2 cellular contexts compared by ENCODE assay signal in the genomic region with DNA sequence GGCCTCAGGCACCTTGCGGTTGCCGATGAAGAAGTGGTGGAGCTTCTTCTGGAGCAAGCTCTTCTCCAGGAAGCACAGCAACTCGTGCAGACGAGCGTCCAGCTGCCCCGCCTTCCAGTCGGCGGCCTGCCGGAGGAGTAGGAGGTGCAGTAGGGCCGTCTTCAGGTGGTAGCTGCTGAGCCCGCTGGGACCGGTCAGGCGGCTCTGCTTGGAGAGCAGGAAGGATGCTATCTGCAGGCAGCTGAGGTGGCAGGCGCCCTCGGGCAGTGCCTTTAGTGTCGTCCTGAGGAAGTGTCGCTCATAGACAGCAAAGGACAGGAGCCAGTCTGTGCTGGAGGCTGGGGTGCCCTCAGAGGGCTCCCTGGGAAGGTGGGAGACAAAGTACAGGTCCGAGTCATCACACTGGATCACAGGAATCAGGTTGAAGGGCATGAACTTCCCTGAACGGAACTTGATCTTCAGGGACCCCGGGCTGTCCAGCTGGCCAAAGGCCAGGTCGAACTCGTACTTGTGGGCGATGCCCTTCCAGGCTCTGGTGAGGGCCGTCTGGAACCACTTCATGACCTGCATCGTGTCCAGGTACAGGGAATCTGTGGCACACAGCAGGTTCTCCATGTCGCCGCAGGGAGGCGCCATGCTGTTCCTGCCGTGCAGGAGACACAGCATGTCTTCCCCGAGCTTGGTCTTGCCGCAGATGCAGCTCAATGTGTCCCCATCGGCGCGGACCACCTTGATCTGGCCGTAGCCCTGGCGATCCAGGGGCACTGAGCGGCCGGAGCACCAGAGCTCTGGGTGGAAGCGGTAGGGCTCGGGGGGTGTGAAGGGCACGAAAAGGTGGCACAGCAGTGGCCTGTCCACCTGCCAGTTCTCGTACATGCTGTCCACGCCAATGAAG.
TF ChIP-seq lines count a peak whose summit lies in the region.

No MANE protein-coding gene starts in this region.

TF ChIP-seq in GM23338, 12 proteins besides CTCF, POLR2A, EP300 and RAD21 (continues in another document):
- TF ChIP-seq, protein P1, sequence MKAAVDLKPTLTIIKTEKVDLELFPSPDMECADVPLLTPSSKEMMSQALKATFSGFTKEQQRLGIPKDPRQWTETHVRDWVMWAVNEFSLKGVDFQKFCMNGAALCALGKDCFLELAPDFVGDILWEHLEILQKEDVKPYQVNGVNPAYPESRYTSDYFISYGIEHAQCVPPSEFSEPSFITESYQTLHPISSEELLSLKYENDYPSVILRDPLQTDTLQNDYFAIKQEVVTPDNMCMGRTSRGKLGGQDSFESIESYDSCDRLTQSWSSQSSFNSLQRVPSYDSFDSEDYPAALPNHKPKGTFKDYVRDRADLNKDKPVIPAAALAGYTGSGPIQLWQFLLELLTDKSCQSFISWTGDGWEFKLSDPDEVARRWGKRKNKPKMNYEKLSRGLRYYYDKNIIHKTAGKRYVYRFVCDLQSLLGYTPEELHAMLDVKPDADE (IDR thresholded peaks at IDR 0.05): no peak
- TF ChIP-seq EZH2phosphoT487 (IDR thresholded peaks at IDR 0.05; ENCODE audit: unreplicated experiment) (no peak), POLR2AphosphoS5 (IDR thresholded peaks at IDR 0.05; ENCODE audit: low read depth) (no peak), ZNF331 (CRISPR knock-in tag; IDR thresholded peaks at IDR 0.05; ENCODE audit: low read depth) (no peak), CREB1 (CRISPR knock-in tag; IDR thresholded peaks at IDR 0.05; ENCODE audit: low read depth) (no peak), JUNB (IDR thresholded peaks at IDR 0.05; ENCODE audit: unreplicated experiment) (no peak), NANOG (IDR thresholded peaks at IDR 0.05; ENCODE audit: borderline replicate concordance) (no peak)
- TF ChIP-seq, protein P2, sequence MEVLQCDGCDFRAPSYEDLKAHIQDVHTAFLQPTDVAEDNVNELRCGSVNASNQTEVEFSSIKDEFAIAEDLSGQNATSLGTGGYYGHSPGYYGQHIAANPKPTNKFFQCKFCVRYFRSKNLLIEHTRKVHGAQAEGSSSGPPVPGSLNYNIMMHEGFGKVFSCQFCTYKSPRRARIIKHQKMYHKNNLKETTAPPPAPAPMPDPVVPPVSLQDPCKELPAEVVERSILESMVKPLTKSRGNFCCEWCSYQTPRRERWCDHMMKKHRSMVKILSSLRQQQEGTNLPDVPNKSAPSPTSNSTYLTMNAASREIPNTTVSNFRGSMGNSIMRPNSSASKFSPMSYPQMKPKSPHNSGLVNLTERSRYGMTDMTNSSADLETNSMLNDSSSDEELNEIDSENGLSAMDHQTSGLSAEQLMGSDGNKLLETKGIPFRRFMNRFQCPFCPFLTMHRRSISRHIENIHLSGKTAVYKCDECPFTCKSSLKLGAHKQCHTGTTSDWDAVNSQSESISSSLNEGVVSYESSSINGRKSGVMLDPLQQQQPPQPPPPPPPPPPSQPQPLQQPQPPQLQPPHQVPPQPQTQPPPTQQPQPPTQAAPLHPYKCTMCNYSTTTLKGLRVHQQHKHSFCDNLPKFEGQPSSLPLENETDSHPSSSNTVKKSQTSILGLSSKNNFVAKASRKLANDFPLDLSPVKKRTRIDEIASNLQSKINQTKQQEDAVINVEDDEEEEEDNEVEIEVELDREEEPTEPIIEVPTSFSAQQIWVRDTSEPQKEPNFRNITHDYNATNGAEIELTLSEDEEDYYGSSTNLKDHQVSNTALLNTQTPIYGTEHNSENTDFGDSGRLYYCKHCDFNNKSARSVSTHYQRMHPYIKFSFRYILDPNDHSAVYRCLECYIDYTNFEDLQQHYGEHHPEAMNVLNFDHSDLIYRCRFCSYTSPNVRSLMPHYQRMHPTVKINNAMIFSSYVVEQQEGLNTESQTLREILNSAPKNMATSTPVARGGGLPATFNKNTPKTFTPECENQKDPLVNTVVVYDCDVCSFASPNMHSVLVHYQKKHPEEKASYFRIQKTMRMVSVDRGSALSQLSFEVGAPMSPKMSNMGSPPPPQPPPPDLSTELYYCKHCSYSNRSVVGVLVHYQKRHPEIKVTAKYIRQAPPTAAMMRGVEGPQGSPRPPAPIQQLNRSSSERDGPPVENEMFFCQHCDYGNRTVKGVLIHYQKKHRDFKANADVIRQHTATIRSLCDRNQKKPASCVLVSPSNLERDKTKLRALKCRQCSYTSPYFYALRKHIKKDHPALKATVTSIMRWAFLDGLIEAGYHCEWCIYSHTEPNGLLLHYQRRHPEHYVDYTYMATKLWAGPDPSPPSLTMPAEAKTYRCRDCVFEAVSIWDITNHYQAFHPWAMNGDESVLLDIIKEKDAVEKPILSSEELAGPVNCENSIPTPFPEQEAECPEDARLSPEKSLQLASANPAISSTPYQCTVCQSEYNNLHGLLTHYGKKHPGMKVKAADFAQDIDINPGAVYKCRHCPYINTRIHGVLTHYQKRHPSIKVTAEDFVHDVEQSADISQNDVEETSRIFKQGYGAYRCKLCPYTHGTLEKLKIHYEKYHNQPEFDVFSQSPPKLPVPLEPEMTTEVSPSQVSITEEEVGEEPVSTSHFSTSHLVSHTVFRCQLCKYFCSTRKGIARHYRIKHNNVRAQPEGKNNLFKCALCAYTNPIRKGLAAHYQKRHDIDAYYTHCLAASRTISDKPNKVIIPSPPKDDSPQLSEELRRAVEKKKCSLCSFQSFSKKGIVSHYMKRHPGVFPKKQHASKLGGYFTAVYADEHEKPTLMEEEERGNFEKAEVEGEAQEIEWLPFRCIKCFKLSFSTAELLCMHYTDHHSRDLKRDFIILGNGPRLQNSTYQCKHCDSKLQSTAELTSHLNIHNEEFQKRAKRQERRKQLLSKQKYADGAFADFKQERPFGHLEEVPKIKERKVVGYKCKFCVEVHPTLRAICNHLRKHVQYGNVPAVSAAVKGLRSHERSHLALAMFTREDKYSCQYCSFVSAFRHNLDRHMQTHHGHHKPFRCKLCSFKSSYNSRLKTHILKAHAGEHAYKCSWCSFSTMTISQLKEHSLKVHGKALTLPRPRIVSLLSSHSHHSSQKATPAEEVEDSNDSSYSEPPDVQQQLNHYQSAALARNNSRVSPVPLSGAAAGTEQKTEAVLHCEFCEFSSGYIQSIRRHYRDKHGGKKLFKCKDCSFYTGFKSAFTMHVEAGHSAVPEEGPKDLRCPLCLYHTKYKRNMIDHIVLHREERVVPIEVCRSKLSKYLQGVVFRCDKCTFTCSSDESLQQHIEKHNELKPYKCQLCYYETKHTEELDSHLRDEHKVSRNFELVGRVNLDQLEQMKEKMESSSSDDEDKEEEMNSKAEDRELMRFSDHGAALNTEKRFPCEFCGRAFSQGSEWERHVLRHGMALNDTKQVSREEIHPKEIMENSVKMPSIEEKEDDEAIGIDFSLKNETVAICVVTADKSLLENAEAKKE (CRISPR knock-in tag; IDR thresholded peaks at IDR 0.05): no peak

TF ChIP-seq in IMR-90, 13 proteins besides CTCF, POLR2A, EP300 and RAD21:
- no peak for TF ChIP-seq FOS (IDR thresholded peaks at IDR 0.05; ENCODE audit: low read depth, low read length)
- TF ChIP-seq CEBPB (IDR thresholded peaks at IDR 0.05; ENCODE audit: low read depth, low read length): no peak
- TF ChIP-seq SMC3 (IDR thresholded peaks at IDR 0.05; ENCODE audit: low read depth, low read length): no peak
- no peak for TF ChIP-seq BHLHE40 (IDR thresholded peaks at IDR 0.05; ENCODE audit: low read depth, low read length)
- TF ChIP-seq ELK1 (IDR thresholded peaks at IDR 0.05; ENCODE audit: borderline replicate concordance, low read depth, low read length): no peak
- no peak for TF ChIP-seq USF2 (IDR thresholded peaks at IDR 0.05; ENCODE audit: low read depth, low read length)
- TF ChIP-seq MXI1 (IDR thresholded peaks at IDR 0.05; ENCODE audit: borderline replicate concordance, low read depth, low read length): no peak
- TF ChIP-seq CHD1 (IDR thresholded peaks at IDR 0.05; ENCODE audit: low read depth, low read length): no peak
- no peak for TF ChIP-seq NFE2L2 (IDR thresholded peaks at IDR 0.05; ENCODE audit: low read depth, low read length)
- no peak for TF ChIP-seq MAZ (IDR thresholded peaks at IDR 0.05; ENCODE audit: borderline replicate concordance, low read depth, low read length)
- TF ChIP-seq RCOR1 (IDR thresholded peaks at IDR 0.05; ENCODE audit: insufficient replicate concordance, low read length): no peak
- TF ChIP-seq RFX5 (IDR thresholded peaks at IDR 0.05; ENCODE audit: low read depth, low read length): no peak
- no peak for TF ChIP-seq MAFK (IDR thresholded peaks at IDR 0.05; ENCODE audit: low read depth, low read length)
